In the genomic region with DNA sequence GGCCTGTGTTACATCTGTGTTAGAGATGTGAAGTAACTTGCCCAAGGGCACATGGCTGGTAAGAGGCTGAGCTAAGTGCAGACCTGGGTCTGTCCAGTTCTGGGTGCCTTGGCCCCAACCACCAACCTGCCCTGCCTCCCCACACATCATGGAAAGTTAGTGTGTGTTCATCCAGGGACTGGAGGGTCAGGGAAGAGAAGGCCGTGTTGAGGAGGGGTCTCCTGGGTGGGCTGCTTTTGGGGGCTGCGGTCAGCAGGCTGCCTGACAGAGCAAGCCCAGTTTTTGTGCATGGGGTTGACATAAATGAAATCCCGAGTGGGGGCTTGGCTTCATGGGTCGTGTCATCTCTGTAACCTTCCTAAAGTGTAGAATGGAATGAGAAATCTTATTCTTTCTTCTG, we compare ENCODE assay signal across 12 cellular contexts.
"Had no signal": no experiment of that assay in that cellular context is flagged by ENCODE, and none has a peak within 500 bp of the region (broad histone marks: within the 10 kb centered on the region; RNA-seq: fewer than 3 reads in every experiment).

No MANE protein-coding gene starts in this region.

- ATAC-seq: foreskin keratinocyte, left lung had no signal

- H3K27ac ChIP-seq: ascending aorta, foreskin keratinocyte, left lung, tibial artery, vagina had no signal

- H3K4me3 Mint-ChIP-seq: activated CD4-positive, alpha-beta memory T cell treated with anti-CD3 and anti-CD28 coated beads for 36 hours; memory B cell; nephron progenitor cell; T-helper 2 cell treated with Interferon-gamma antibody and Interleukin-4, amounts not matched to agents 5 μg/mL and 100 μg/mL, for 36 hours had no signal

- H3K4me3 ChIP-seq: ascending aorta, left lung, tibial artery, vagina had no signal

- H3K27me3 Mint-ChIP-seq: activated CD4-positive, alpha-beta memory T cell treated with anti-CD3 and anti-CD28 coated beads for 36 hours; memory B cell had no signal

- H3K9me3 ChIP-seq: ascending aorta, left lung, tibial artery, vagina had no signal

- H3K9me3 Mint-ChIP-seq: memory B cell; T-helper 2 cell treated with Interferon-gamma antibody and Interleukin-4, amounts not matched to agents 5 μg/mL and 100 μg/mL, for 36 hours had no signal

- H3K27me3 ChIP-seq: ascending aorta, foreskin keratinocyte, left lung, tibial artery, vagina had no signal

- DNase-seq: activated CD4-positive, alpha-beta memory T cell treated with anti-CD3 and anti-CD28 coated beads for 36 hours; activated CD4-positive, CD25-positive, alpha-beta regulatory T cell treated with anti-CD3 and anti-CD28 coated beads, Interleukin-2, amount 50 U/mL, for 72 hours; activated effector memory CD4-positive, alpha-beta T cell treated with anti-CD3 and anti-CD28 coated beads, Interleukin-2, amount 50 U/mL, for 16 hours; foreskin keratinocyte; left lung; nephron progenitor cell; stimulated activated CD4-positive, alpha-beta T cell treated with anti-CD3 and anti-CD28 coated beads, Interleukin-4, amount 100 ng/mL, for 4 hours had no signal

- H3K27ac Mint-ChIP-seq: activated CD4-positive, alpha-beta memory T cell treated with anti-CD3 and anti-CD28 coated beads for 36 hours; memory B cell; nephron progenitor cell; T-helper 2 cell treated with Interferon-gamma antibody and Interleukin-4, amounts not matched to agents 5 μg/mL and 100 μg/mL, for 36 hours had no signal
